Comparison of ENCODE assay signal across 33 cellular contexts in the genomic region with DNA sequence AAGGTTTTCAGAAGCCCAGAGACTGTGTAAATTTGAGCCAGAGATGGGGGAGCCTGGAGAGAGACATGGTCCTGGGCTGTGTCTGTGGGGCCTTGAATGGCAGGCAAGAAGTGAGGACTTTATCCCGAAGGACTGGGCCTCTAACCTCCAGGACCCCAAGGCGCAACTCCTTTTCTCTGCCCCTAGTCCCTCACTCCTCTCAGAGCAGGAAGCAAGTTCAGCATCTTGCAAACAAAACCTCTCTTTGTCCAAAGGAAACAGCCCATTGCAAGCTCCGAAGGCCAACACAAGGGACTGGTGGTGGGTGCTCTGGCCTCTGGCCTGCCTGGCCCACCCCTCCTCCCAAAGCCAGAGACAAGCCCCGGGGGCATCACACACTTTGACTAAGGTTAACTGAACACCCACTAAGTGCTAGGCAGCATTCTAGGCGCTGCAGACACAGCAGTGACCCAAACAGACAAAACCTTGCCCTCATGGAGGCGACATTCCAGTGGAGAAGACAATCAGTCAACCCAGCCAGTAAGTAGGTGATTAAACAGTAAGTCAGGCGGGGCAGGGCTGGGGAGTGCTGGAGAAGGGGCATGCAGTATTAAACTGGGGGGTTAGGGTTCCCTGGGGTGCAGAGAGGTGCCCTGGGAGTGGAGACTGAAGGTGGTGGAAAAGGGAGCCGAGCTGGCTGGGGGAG. TPM values are rescaled to one million over a fixed set of nuclear protein-coding genes. Genes with fewer than 3 reads are reported as not detected.
DNase-seq lines count a peak whose midpoint lies in the region; ATAC-seq, FAIRE-seq and TF ChIP-seq lines count a peak whose summit lies in the region.
"Had no signal": no experiment of that assay in that cellular context is flagged by ENCODE, and none has a peak within 500 bp of the region (broad histone marks: within the 10 kb centered on the region; RNA-seq: fewer than 3 reads in every experiment).

No MANE protein-coding gene starts in this region.

- BruUV-seq in GM12878 (replicated peaks; lab: Mats Ljungman, UMichigan) = no TSS peak

- H3K36me3 ChIP-seq in HEK293 (ENCODE audit: control insufficient read depth in 2 of 2, insufficient read depth in 1 of 2, low read length in 2 of 2) (no peaks in the 10 kb centered on the region), GM12878 (ENCODE audit: control insufficient read depth in 2 of 2, insufficient read depth in 2 of 2, low read length in 1 of 2) (no peaks in the 10 kb centered on the region), mesendoderm (ENCODE audit: control insufficient read depth, insufficient read depth, low read length) (no peaks in the 10 kb centered on the region)
- H3K36me3 ChIP-seq: brain microvascular endothelial cell, SJCRH30, stomach, tibial artery had no signal

- peak overlapping the region; percentile 49 for H3K56ac ChIP-seq in mesendoderm (ENCODE audit: low read length)

- H3K27me3 ChIP-seq in GM12878 (replicated peaks in 1 of 2; ENCODE audit: control insufficient read depth in 2 of 2, insufficient read depth in 2 of 2, low read length in 1 of 2) = no peaks in the 10 kb centered on the region; a peak in 1 of 4 replicates
- no peaks in the 10 kb centered on the region for H3K27me3 ChIP-seq in mesendoderm (ENCODE audit: insufficient read depth, low read length, poor library complexity)
- H3K27me3 ChIP-seq: brain microvascular endothelial cell, hepatocyte, SJCRH30, stomach had no signal

- RAD21 ChIA-PET in GM12878 (lab: Charles Lee; ENCODE audit: unreplicated experiment) = no interaction called here

- no peak for TF ChIP-seq POLR2A in GM12878 (IDR thresholded peaks at IDR 0.05; ENCODE audit: low read depth, low read length)

- H3K18ac ChIP-seq in mesendoderm (ENCODE audit: low read length) = no peak overlapping the region

- H3K4me2 ChIP-seq in GM12878 (ENCODE audit: control insufficient read depth, insufficient read depth) (no peak overlapping the region), mesendoderm (ENCODE audit: low read length) (no peak overlapping the region)
- H3K4me2 ChIP-seq: hepatocyte had no signal

- no peak overlapping the region for H4K5ac ChIP-seq in mesendoderm (ENCODE audit: low read length)

- in situ Hi-C loops in GM12878 (cut with MboI) = no loop called here

- intact Hi-C loops in GM12878 (cut with micrococcal nuclease; ENCODE audit: unreplicated experiment) = no loop called here

- no peak overlapping the region for H2BK5ac ChIP-seq in mesendoderm (ENCODE audit: low read length)

- H3K4me1 ChIP-seq in HEK293 (ENCODE audit: control insufficient read depth, insufficient read depth, low read length) (no peaks in the 10 kb centered on the region), GM12878 (ENCODE audit: control insufficient read depth, insufficient read depth, low read length) (peaks cover 21% of the 10 kb centered on the region), mesendoderm (ENCODE audit: control insufficient read depth, low read depth, low read length) (no peaks in the 10 kb centered on the region)
- H3K4me1 ChIP-seq: stomach, tibial artery had no signal

- POLR2A ChIA-PET in HEK293 (lab: Yijun Ruan, JAX) (no interaction called here), GM12878 (lab: Charles Lee) (interaction anchor here (0.6 kb wide), 1 partner anchor 121 kb away, joined by 4 read pairs; no protein-coding TSS in a partner anchor)

- TF ChIP-seq EP300 in GM12878 (IDR thresholded peaks at IDR 0.05; ENCODE audit: borderline replicate concordance in 1 of 2, control insufficient read depth in 1 of 2, low read depth in 2 of 2, low read length in 2 of 2) = no peak

- ATAC-seq in GM12878 = no peak
- no peak for ATAC-seq in GM18502 (IDR thresholded peaks at IDR 0.05; ENCODE audit: poor library complexity, unreplicated experiment)
- ATAC-seq: left colon, right cardiac atrium had no signal

- H3K9me3 ChIP-seq in HEK293 (ENCODE audit: control insufficient read depth, insufficient read depth, low read depth, low read length) = no peaks in the 10 kb centered on the region; the same call in 1 of the 2 replicates
- no peaks in the 10 kb centered on the region for H3K9me3 ChIP-seq in GM12878 (replicated peaks; ENCODE audit: control insufficient read depth, insufficient read depth, low read length)
- H3K9me3 ChIP-seq: SJCRH30, stomach, tibial artery had no signal

- H4K8ac ChIP-seq in mesendoderm (ENCODE audit: low read depth, low read length) = no peak overlapping the region

- H4K20me1 ChIP-seq in GM12878 (ENCODE audit: control insufficient read depth, insufficient read depth) = no peaks in the 10 kb centered on the region

- CTCF ChIA-PET in HEK293 (lab: Yijun Ruan, JAX) (interaction anchor here (0.7 to 2.2 kb wide), 5 partner anchors 8 to 52 kb away, joined by 3 to 19 read pairs (median 4); no protein-coding TSS in a partner anchor), GM12878 (lab: Yijun Ruan, JAX) (interaction anchor here (2.6 to 4.4 kb wide), 3 partner anchors 14 to 41 kb away, joined by 13 to 66 read pairs (median 21); no protein-coding TSS in a partner anchor)

- no peak overlapping the region for H3K9ac ChIP-seq in GM12878 (ENCODE audit: control insufficient read depth, insufficient read depth, low read length)
- H3K9ac ChIP-seq in mesendoderm (ENCODE audit: low read length) = no peak overlapping the region
- H3K9ac ChIP-seq: GM23248 had no signal

- no peak overlapping the region for H3K4ac ChIP-seq in mesendoderm (ENCODE audit: low read depth, low read length)

- SMC1A ChIA-PET in GM12878 (lab: Charles Lee; ENCODE audit: uncharacterized antibody, unreplicated experiment) = interaction anchor here (1.0 kb wide), 1 partner anchor 17 kb away, joined by 5 read pairs; no protein-coding TSS in a partner anchor

- no peak overlapping the region for H2AK5ac ChIP-seq in mesendoderm (ENCODE audit: low read length)

- H2BK120ac ChIP-seq in mesendoderm (ENCODE audit: low read depth, low read length) = no peak overlapping the region

- no peaks in the 10 kb centered on the region for H3K79me1 ChIP-seq in mesendoderm (ENCODE audit: low read length)

- no peak overlapping the region for H2BK15ac ChIP-seq in mesendoderm (replicated peaks; ENCODE audit: low read depth)

- WGBS in GM12878 (ENCODE audit: insufficient coverage, insufficient replicate concordance, low lambda C conversion rate, missing lambda C conversion rate) = 52% methylated on average over 7 of the region's 8 CpGs
- no CpG with 5 or more reads among the region's 8 CpGs for WGBS in mesendoderm (ENCODE audit: extremely low coverage, insufficient coverage, low lambda C conversion rate)

- TF ChIP-seq RAD21 in GM12878 (IDR thresholded peaks at IDR 0.05; ENCODE audit: insufficient read depth, low read depth, low read length) = no peak

- no peak overlapping the region for H3K4me3 ChIP-seq in HEK293 (ENCODE audit: low read depth, low read length)
- H3K4me3 ChIP-seq in GM12878 = no peak overlapping the region
- no peak overlapping the region for H3K4me3 ChIP-seq in mesendoderm (ENCODE audit: low read length)
- H3K4me3 ChIP-seq: GM23248, hepatocyte, SJCRH30, stomach, tibial artery had no signal

- no peak overlapping the region for H3K23ac ChIP-seq in mesendoderm (ENCODE audit: low read length)

- H2AFZ ChIP-seq in GM12878 (ENCODE audit: control insufficient read depth, low read depth, low read length) = peak overlapping the region; percentile 1; the same call in 1 of the 2 replicates
- H2AFZ ChIP-seq: GM23248, hepatocyte had no signal

- TF ChIP-seq CTCF in HEK293 (tag by site-specific recombination; IDR thresholded peaks at IDR 0.05) = no peak
- TF ChIP-seq CTCF in GM12878 (IDR thresholded peaks at IDR 0.05 in 2 of 3, conservative IDR thresholded peaks at IDR 0.05 in 1 of 3; ENCODE audit: control insufficient read depth in 2 of 3, extremely low read depth in 1 of 3, insufficient read depth in 1 of 3, low read depth in 3 of 3, low read length in 3 of 3) = no peak

- no peak for DNase-seq in GM12878 (ENCODE audit: low read depth, low spot score)
- peak; percentile 43 for DNase-seq in mesendoderm
- no peak for DNase-seq in NCI-H1694 (lab: John Stamatoyannopoulos, UW)
- DNase-seq in effector CD4-positive, alpha-beta T cell = no peak
- DNase-seq in NCI-H1417 (lab: John Stamatoyannopoulos, UW) = no peak
- DNase-seq: activated CD4-positive, alpha-beta T cell treated with anti-CD3 and anti-CD28 coated beads, Interleukin-2, amount 10 ng/mL, durations not matched to agents 24 days and 14 days; amniotic stem cell; brain microvascular endothelial cell; cerebellar nuclear complex; DMS79; GM23248; left colon; MV-4-11; NCI-H1436 treated with DMSO at 0.1 percent for 48 hours; NCI-H446 treated with DMSO at 0.1 percent for 48 hours; right cardiac atrium; RPMI8226; SJCRH30; stimulated activated CD4-positive, alpha-beta T cell treated with anti-CD3 and anti-CD28 coated beads, Interleukin-1b, Interleukin-23, amount 100 ng/mL, for 48 hours; stimulated activated CD8-positive, alpha-beta memory T cell treated with anti-CD3 and anti-CD28 coated beads, Interleukin-4, amount 100 ng/mL, for 48 hours; stomach; T1000; tibial artery had no signal

- no peaks in the 10 kb centered on the region for H3K79me2 ChIP-seq in GM12878 (ENCODE audit: control insufficient read depth, insufficient read depth, low read length)
- H3K79me2 ChIP-seq in mesendoderm (ENCODE audit: control insufficient read depth, insufficient read depth, low read length) = no peaks in the 10 kb centered on the region
- H3K79me2 ChIP-seq: hepatocyte had no signal

- FAIRE-seq in GM12878 (lab: Jason Lieb, UNC) = no peak
- FAIRE-seq: endothelial cell of umbilical vein had no signal

- H3K27ac ChIP-seq in HEK293 (ENCODE audit: extremely low read depth, low read depth, low read length) (no peak overlapping the region), GM12878 (ENCODE audit: control insufficient read depth, insufficient read depth) (no peak overlapping the region), mesendoderm (ENCODE audit: low read depth, low read length) (no peak overlapping the region)
- H3K27ac ChIP-seq: brain microvascular endothelial cell, GM23248, hepatocyte, SJCRH30, stomach, tibial artery, VCaP had no signal

RNA-seq across cellular contexts. Expression of a gene that starts 31.4 kb away (rescaled TPM):
- total RNA-seq in GM12878 (2013; cell fraction: nucleolus; rRNA removed) = not detected in 2 replicates
- total RNA-seq in GM12878 (2014; rRNA removed) = not detected in 2 replicates
- total RNA-seq in GM12878 (2014; rRNA removed; fragmentation: Illumina TruSeq; extraction: Trizol) = not detected in 2 replicates
- 0.44 and 0.80 TPM in 2 replicates for total RNA-seq in GM12878 (2021)
- polyA plus RNA-seq in GM12878 (2011; ENCODE audit: low read depth) = not detected
- not detected in 2 replicates for polyA plus RNA-seq in GM12878 (2011; rRNA removed)
- not detected in 2 replicates for polyA plus RNA-seq in GM12878 (2011; cell fraction: cytosol; rRNA removed)
- polyA plus RNA-seq in GM12878 (2011; cell fraction: nucleus; rRNA removed) = not detected in 2 replicates
- polyA plus RNA-seq in GM12878 (2012) = not detected in 2 replicates
- polyA plus RNA-seq in GM12878 (2014; fragmentation: Illumina TruSeq; extraction: Trizol) = not detected in 2 replicates
- polyA plus RNA-seq in GM12878 (2014; fragmentation: Nextera tagmentation; extraction: Ambion mirVana) = under 1 TPM in 1 of 2 experiments, not detected in 1; 0.09 TPM
- polyA plus RNA-seq in GM12878 (2014; rRNA removed) = not detected in 2 replicates
- not detected for polyA plus RNA-seq in GM12878 (2016; fragmentation: Nextera tagmentation; extraction: Ambion mirVana)
- not detected in 2 replicates for polyA minus RNA-seq in GM12878 (2011; rRNA and poly(A)+ RNA removed)
- not detected in 2 replicates for polyA minus RNA-seq in GM12878 (2011; cell fraction: cytosol; rRNA and poly(A)+ RNA removed)
- not detected in 2 replicates for polyA minus RNA-seq in GM12878 (2011; cell fraction: nucleus; rRNA and poly(A)+ RNA removed)
- 0.10 TPM for polyA plus RNA-seq in mesendoderm (2013, experiment 1 of 2)
- 0.10 TPM for polyA plus RNA-seq in mesendoderm (2013, experiment 2 of 2)
- total RNA-seq: activated CD4-positive, alpha-beta T cell treated with anti-CD3 and anti-CD28 coated beads, Interleukin-2, amount 10 ng/mL, durations not matched to agents 24 days and 14 days; activated CD8-positive, alpha-beta memory T cell treated with anti-CD3 and anti-CD28 coated beads for 36 hours; dermis microvascular lymphatic vessel endothelial cell; endothelial cell of umbilical vein; GM23248; LHCN-M2; lung microvascular endothelial cell; SJCRH30 had no signal
- polyA plus RNA-seq: CD14-positive monocyte, endothelial cell of umbilical vein, GM23248 had no signal

RNA-seq across cellular contexts. Expression of a gene that starts 42.7 kb away (rescaled TPM):
- not detected in 2 replicates for total RNA-seq in GM12878 (2013; cell fraction: nucleolus; rRNA removed)
- total RNA-seq in GM12878 (2014; rRNA removed) = not detected in 2 replicates
- not detected in 2 replicates for total RNA-seq in GM12878 (2014; rRNA removed; fragmentation: Illumina TruSeq; extraction: Trizol)
- 0.13 and 0.21 TPM in 2 replicates for total RNA-seq in GM12878 (2021)
- polyA plus RNA-seq in GM12878 (2011; ENCODE audit: low read depth) = not detected
- polyA plus RNA-seq in GM12878 (2011; rRNA removed) = not detected in 2 replicates
- not detected in 2 replicates for polyA plus RNA-seq in GM12878 (2011; cell fraction: cytosol; rRNA removed)
- 0.12 TPM in 1 of 2 replicates, not detected in the other for polyA plus RNA-seq in GM12878 (2011; cell fraction: nucleus; rRNA removed)
- not detected in 2 replicates for polyA plus RNA-seq in GM12878 (2012)
- not detected in 2 replicates for polyA plus RNA-seq in GM12878 (2014; fragmentation: Illumina TruSeq; extraction: Trizol)
- not detected for polyA plus RNA-seq in GM12878 (2014; fragmentation: Nextera tagmentation; extraction: Ambion mirVana)
- 0.16 TPM in 1 of 2 replicates, not detected in the other for polyA plus RNA-seq in GM12878 (2014; rRNA removed)
- polyA plus RNA-seq in GM12878 (2016; fragmentation: Nextera tagmentation; extraction: Ambion mirVana) = under 1 TPM in 1 of 2 experiments, not detected in 1; 0.35 TPM
- not detected in 2 replicates for polyA minus RNA-seq in GM12878 (2011; rRNA and poly(A)+ RNA removed)
- not detected in 2 replicates for polyA minus RNA-seq in GM12878 (2011; cell fraction: cytosol; rRNA and poly(A)+ RNA removed)
- not detected in 2 replicates for polyA minus RNA-seq in GM12878 (2011; cell fraction: nucleus; rRNA and poly(A)+ RNA removed)
- polyA plus RNA-seq in mesendoderm (2013, experiment 1 of 2) = 2.0 TPM
- 2.0 TPM for polyA plus RNA-seq in mesendoderm (2013, experiment 2 of 2)
- total RNA-seq: activated CD8-positive, alpha-beta memory T cell treated with anti-CD3 and anti-CD28 coated beads for 36 hours; dermis microvascular lymphatic vessel endothelial cell; endothelial cell of umbilical vein; GM23248; SJCRH30 had no signal
- polyA plus RNA-seq: CD14-positive monocyte, GM23248 had no signal

RNA-seq across cellular contexts. Expression of a gene that starts 50.6 kb away (rescaled TPM):
- 0.17 TPM in 1 of 2 replicates, not detected in the other for total RNA-seq in GM12878 (2013; cell fraction: nucleolus; rRNA removed)
- total RNA-seq in GM12878 (2014; rRNA removed) (0.16 TPM in 1 of 2 replicates, not detected in the other), GM12878 (2014; rRNA removed; fragmentation: Illumina TruSeq; extraction: Trizol) (not detected in 2 replicates), GM12878 (2021) (0.29 TPM in 1 of 2 replicates, not detected in the other)
- not detected for polyA plus RNA-seq in GM12878 (2011; ENCODE audit: low read depth)
- polyA plus RNA-seq in GM12878 (2011; rRNA removed) (0.11 TPM in 1 of 2 replicates, not detected in the other), GM12878 (2014; fragmentation: Illumina TruSeq; extraction: Trizol) (not detected in 2 replicates), GM12878 (2014; fragmentation: Nextera tagmentation; extraction: Ambion mirVana) (not detected), GM12878 (2014; rRNA removed) (not detected in 2 replicates), GM12878 (2016; fragmentation: Nextera tagmentation; extraction: Ambion mirVana) (not detected)
- polyA plus RNA-seq in GM12878 (2011; cell fraction: cytosol; rRNA removed) = 0.08 and 0.15 TPM in 2 replicates
- polyA plus RNA-seq in GM12878 (2011; cell fraction: nucleus; rRNA removed) = 0.85 and 0.99 TPM in 2 replicates
- polyA plus RNA-seq in GM12878 (2012) = 0.03 and 0.20 TPM in 2 replicates
- polyA minus RNA-seq in GM12878 (2011; rRNA and poly(A)+ RNA removed) = not detected in 2 replicates
- polyA minus RNA-seq in GM12878 (2011; cell fraction: cytosol; rRNA and poly(A)+ RNA removed) = not detected in 2 replicates
- not detected in 2 replicates for polyA minus RNA-seq in GM12878 (2011; cell fraction: nucleus; rRNA and poly(A)+ RNA removed)
- 0.34 TPM for polyA plus RNA-seq in mesendoderm (2013, experiment 1 of 2)
- polyA plus RNA-seq in mesendoderm (2013, experiment 2 of 2) = 0.49 TPM
- total RNA-seq: activated CD8-positive, alpha-beta memory T cell treated with anti-CD3 and anti-CD28 coated beads for 36 hours; dermis microvascular lymphatic vessel endothelial cell; endothelial cell of umbilical vein; LHCN-M2; lung microvascular endothelial cell; SJCRH30 had no signal
- polyA plus RNA-seq: CD14-positive monocyte, endothelial cell of umbilical vein had no signal

RNA-seq across cellular contexts. Expression of a gene that starts 54.0 kb away (rescaled TPM):
- total RNA-seq in GM12878 (2013; cell fraction: nucleolus; rRNA removed) = 0.50 and 0.73 TPM in 2 replicates
- total RNA-seq in GM12878 (2014; rRNA removed) (0.06 and 0.16 TPM in 2 replicates), GM12878 (2014; rRNA removed; fragmentation: Illumina TruSeq; extraction: Trizol) (0.04 TPM in 1 of 2 replicates, not detected in the other), GM12878 (2021) (0.27 and 0.33 TPM in 2 replicates)
- 0.07 TPM for polyA plus RNA-seq in GM12878 (2011; ENCODE audit: low read depth)
- polyA plus RNA-seq in GM12878 (2011; rRNA removed) (0.04 and 0.11 TPM in 2 replicates), GM12878 (2014; fragmentation: Illumina TruSeq; extraction: Trizol) (0.13 and 0.62 TPM in 2 replicates), GM12878 (2014; fragmentation: Nextera tagmentation; extraction: Ambion mirVana) (not detected), GM12878 (2014; rRNA removed) (0.34 and 0.54 TPM in 2 replicates), GM12878 (2016; fragmentation: Nextera tagmentation; extraction: Ambion mirVana) (under 1 TPM in 1 of 2 experiments, not detected in 1; 0.08 TPM)
- 0.09 and 0.15 TPM in 2 replicates for polyA plus RNA-seq in GM12878 (2011; cell fraction: cytosol; rRNA removed)
- polyA plus RNA-seq in GM12878 (2011; cell fraction: nucleus; rRNA removed) = 0.79 and 0.83 TPM in 2 replicates
- polyA plus RNA-seq in GM12878 (2012) = 0.15 and 0.16 TPM in 2 replicates
- polyA minus RNA-seq in GM12878 (2011; rRNA and poly(A)+ RNA removed) = 0.07 and 0.26 TPM in 2 replicates
- polyA minus RNA-seq in GM12878 (2011; cell fraction: cytosol; rRNA and poly(A)+ RNA removed) = not detected in 2 replicates
- polyA minus RNA-seq in GM12878 (2011; cell fraction: nucleus; rRNA and poly(A)+ RNA removed) = 0.12 and 0.29 TPM in 2 replicates
- polyA plus RNA-seq in mesendoderm (2013, experiment 1 of 2) = 0.63 TPM
- polyA plus RNA-seq in mesendoderm (2013, experiment 2 of 2) = 0.81 TPM

RNA-seq across cellular contexts. Expression of a gene that starts 54.4 kb away (rescaled TPM):
- total RNA-seq in GM12878 (2013; cell fraction: nucleolus; rRNA removed) = not detected in 2 replicates
- 1.0 TPM in 1 of 2 replicates, not detected in the other for total RNA-seq in GM12878 (2014; rRNA removed)
- not detected in 2 replicates for total RNA-seq in GM12878 (2014; rRNA removed; fragmentation: Illumina TruSeq; extraction: Trizol)
- total RNA-seq in GM12878 (2021) = 1.2 and 1.4 TPM in 2 replicates
- not detected for polyA plus RNA-seq in GM12878 (2011; ENCODE audit: low read depth)
- 0.29 and 0.54 TPM in 2 replicates for polyA plus RNA-seq in GM12878 (2011; rRNA removed)
- polyA plus RNA-seq in GM12878 (2011; cell fraction: cytosol; rRNA removed) = 0.21 and 0.75 TPM in 2 replicates
- polyA plus RNA-seq in GM12878 (2011; cell fraction: nucleus; rRNA removed) = 0.82 and 1.0 TPM in 2 replicates
- 0.29 and 0.37 TPM in 2 replicates for polyA plus RNA-seq in GM12878 (2012)
- 0.34 TPM in 1 of 2 replicates, not detected in the other for polyA plus RNA-seq in GM12878 (2014; fragmentation: Illumina TruSeq; extraction: Trizol)
- not detected for polyA plus RNA-seq in GM12878 (2014; fragmentation: Nextera tagmentation; extraction: Ambion mirVana)
- polyA plus RNA-seq in GM12878 (2014; rRNA removed) = 0.14 and 0.37 TPM in 2 replicates
- polyA plus RNA-seq in GM12878 (2016; fragmentation: Nextera tagmentation; extraction: Ambion mirVana) = under 1 TPM in 1 of 2 experiments, not detected in 1; 0.44 TPM
- polyA minus RNA-seq in GM12878 (2011; rRNA and poly(A)+ RNA removed) = 0.62 TPM in 1 of 2 replicates, not detected in the other
- polyA minus RNA-seq in GM12878 (2011; cell fraction: cytosol; rRNA and poly(A)+ RNA removed) = not detected in 2 replicates
- not detected in 2 replicates for polyA minus RNA-seq in GM12878 (2011; cell fraction: nucleus; rRNA and poly(A)+ RNA removed)
- 3.2 TPM for polyA plus RNA-seq in mesendoderm (2013, experiment 1 of 2)
- polyA plus RNA-seq in mesendoderm (2013, experiment 2 of 2) = 3.1 TPM
- total RNA-seq: activated CD8-positive, alpha-beta memory T cell treated with anti-CD3 and anti-CD28 coated beads for 36 hours; dermis microvascular lymphatic vessel endothelial cell; endothelial cell of umbilical vein; LHCN-M2; lung microvascular endothelial cell; SJCRH30 had no signal
- polyA plus RNA-seq: endothelial cell of umbilical vein had no signal
